In genomic region chr9:70390922-70391321, GRCh38 we compare ENCODE assay signal across 10 cellular contexts. TPM values are rescaled to one million over a fixed set of nuclear protein-coding genes. Genes with fewer than 3 reads are reported as not detected.
DNase-seq lines count a peak whose midpoint lies in the region; ATAC-seq, FAIRE-seq and TF ChIP-seq lines count a peak whose summit lies in the region.
"Had no signal": no experiment of that assay in that cellular context is flagged by ENCODE, and none has a peak within 500 bp of the region (broad histone marks: within the 10 kb centered on the region; RNA-seq: fewer than 3 reads in every experiment).

No MANE protein-coding gene starts in this region.

- TF ChIP-seq CTCF in right atrium auricular region (IDR thresholded peaks at IDR 0.05), result no peak
- no peak for TF ChIP-seq CTCF in K562 (IDR thresholded peaks at IDR 0.05 in 2 of 3, conservative IDR thresholded peaks at IDR 0.05 in 1 of 3; ENCODE audit: insufficient read depth in 2 of 3, low read depth in 1 of 3, low read length in 3 of 3)
- no peak for TF ChIP-seq CTCF in natural killer cell (IDR thresholded peaks at IDR 0.05)
- no peak for TF ChIP-seq CTCF in GM13977 (IDR thresholded peaks at IDR 0.05; ENCODE audit: extremely low read depth, insufficient read depth, missing control alignments)

- no peak overlapping the region for H2AFZ ChIP-seq in K562 (ENCODE audit: low read depth, low read length)

- intact Hi-C loops in Right ventricle myocardium inferior (cut with DNase I), result loop anchor here (5.0 kb wide), 2 partner anchors 34 to 211 kb away; no protein-coding TSS in a partner anchor
- intact Hi-C loops in K562 (cut with micrococcal nuclease), result no loop called here
- intact Hi-C loops in natural killer cell (cut with micrococcal nuclease), result loop anchor here (5.0 kb wide), 1 partner anchor 39 kb away; no protein-coding TSS in a partner anchor

- no peak for TF ChIP-seq RAD21 in K562 (CRISPR knock-in tag; conservative IDR thresholded peaks at IDR 0.05 in 1 of 2, IDR thresholded peaks at IDR 0.05 in 1 of 2)

- H3K27me3 ChIP-seq in right atrium auricular region (no peaks in the 10 kb centered on the region), K562 (ENCODE audit: control insufficient read depth in 2 of 2, insufficient read depth in 2 of 2, low read length in 2 of 2) (no peaks in the 10 kb centered on the region)

- POLR2A ChIA-PET in K562 (lab: Yijun Ruan, JAX), result interaction anchor here (0.6 to 2.2 kb wide), 3 partner anchors 8 to 17 kb away, joined by 3 to 8 read pairs (median 4); no protein-coding TSS in a partner anchor

- H3K9me3 Mint-ChIP-seq in natural killer cell, result no peaks in the 10 kb centered on the region

- H3K9ac ChIP-seq in K562 (ENCODE audit: insufficient read depth in 1 of 2, low read depth in 2 of 2, low read length in 2 of 2), result no peak overlapping the region

- H3K36me3 ChIP-seq in right atrium auricular region, result peaks cover 19% of the 10 kb centered on the region
- peaks cover 15% of the 10 kb centered on the region; the same call in 1 of the 3 replicates for H3K36me3 ChIP-seq in K562 (ENCODE audit: control insufficient read depth, insufficient read depth, low read length)

- no peaks in the 10 kb centered on the region for H3K9me1 ChIP-seq in K562 (ENCODE audit: control insufficient read depth, insufficient read depth, low read length)

- peaks cover 77 to 82% of the 10 kb centered on the region in 2 donors for H3K4me1 Mint-ChIP-seq in natural killer cell

- H3K36me3 Mint-ChIP-seq in natural killer cell, result peaks cover 7% of the 10 kb centered on the region

- H3K4me1 ChIP-seq in right atrium auricular region, result peaks cover 0 to 92% of the 10 kb centered on the region in 2 donors
- no peaks in the 10 kb centered on the region; a peak in 1 of 5 replicates for H3K4me1 ChIP-seq in K562 (replicated peaks in 1 of 2; ENCODE audit: control insufficient read depth in 2 of 2, insufficient read depth in 2 of 2, low read length in 2 of 2)

- CTCF ChIA-PET in K562 (lab: Yijun Ruan, JAX; ENCODE audit: low intra/inter-chr PET ratio), result no interaction called here

- DNase-seq in right atrium auricular region (ENCODE audit: low spot score) (peak; percentile 48), Right ventricle myocardium inferior (ENCODE audit: missing footprints) (no peak), K562 (ENCODE audit: extremely low read depth in 1 of 4, low spot score in 3 of 4) (no peak), natural killer cell (no peak), GM13977 (ENCODE audit: low spot score) (no peak), urothelium cell line (ENCODE audit: low spot score) (no peak), germinal center (ENCODE audit: low spot score) (no peak), kidney tubule cell (ENCODE audit: low spot score) (no peak)
- DNase-seq: PC-3; stimulated activated CD4-positive, alpha-beta T cell treated with anti-CD3 and anti-CD28 coated beads, Interleukin-2, amount 100 ng/mL, for 24 hours had no signal

- FAIRE-seq in K562 (lab: Jason Lieb, UNC), result no peak
- no peak for FAIRE-seq in urothelium cell line (lab: Jason Lieb, UNC)

- peak overlapping the region; percentile 74 to 84 for H3K27ac Mint-ChIP-seq in natural killer cell

- WGBS in K562 (ENCODE audit: insufficient coverage, low coverage, missing lambda C conversion rate), result 71% methylated on average over 2 of the region's 2 CpGs

- H3K27ac ChIP-seq in right atrium auricular region, result peak overlapping the region; percentile 54 to 56
- no peak overlapping the region for H3K27ac ChIP-seq in K562 (ENCODE audit: extremely low read depth, low read depth, low read length)

- no peak for TF ChIP-seq EP300 in K562 (IDR thresholded peaks at IDR 0.05; ENCODE audit: low read length)

- H3K79me2 ChIP-seq in K562 (ENCODE audit: control insufficient read depth, insufficient read depth, low read length), result peaks cover 70% of the 10 kb centered on the region

- in situ Hi-C loops in K562 (cut with MboI), result no loop called here
- in situ Hi-C loops in GM13977 (cut with MboI; ENCODE audit: low pct_unique_long_range_greater_than_20kb, low sequenced_read_pairs, unreplicated experiment), result no loop called here

- peak overlapping the region; percentile 49 for H3K4me3 Mint-ChIP-seq in natural killer cell

- H3K4me2 ChIP-seq in K562 (ENCODE audit: insufficient read depth, low read length), result no peak overlapping the region

- no peaks in the 10 kb centered on the region for H3K27me3 Mint-ChIP-seq in natural killer cell (ENCODE audit: low read depth in 2 of 2)

- no peak for TF ChIP-seq POLR2A in K562 (conservative IDR thresholded peaks at IDR 0.05)

- BruUV-seq in K562 (replicated peaks; lab: Mats Ljungman, UMichigan), result no TSS peak

- peaks cover 26% of the 10 kb centered on the region for H4K20me1 ChIP-seq in K562 (replicated peaks; ENCODE audit: control insufficient read depth, insufficient read depth, low read length)

- H3K9me3 ChIP-seq in right atrium auricular region, result no peaks in the 10 kb centered on the region
- H3K9me3 ChIP-seq in K562 (replicated peaks; ENCODE audit: control insufficient read depth, insufficient read depth, low read depth, low read length), result no peaks in the 10 kb centered on the region

- H3K4me3 ChIP-seq in right atrium auricular region, result no peak overlapping the region
- H3K4me3 ChIP-seq in K562, result no peak overlapping the region

- ATAC-seq in Right ventricle myocardium inferior (no peak), K562 (no peak; the same call in 2 of the 3 replicates), natural killer cell (no peak)
- ATAC-seq: PC-3 had no signal

TF ChIP-seq in K562, 482 proteins besides CTCF, POLR2A, EP300 and RAD21:
- TF ChIP-seq NFIC (IDR thresholded peaks at IDR 0.05), result peak; percentile 39
- TF ChIP-seq PRDM10 (IDR thresholded peaks at IDR 0.05; ENCODE audit: partially characterized antibody), result no peak

RNA-seq across cellular contexts. Expression of gene KLF9, which starts 23.5 kb away (rescaled TPM):
- total RNA-seq in right atrium auricular region, result 10 to 100 TPM; 74.1 to 76.7 TPM
- 52.6 TPM for total RNA-seq in Right ventricle myocardium inferior
- 3.9 and 5.8 TPM in 2 replicates for total RNA-seq in K562 (2011; cell fraction: chromatin; rRNA removed; ENCODE audit: low replicate concordance)
- 4.7 and 6.2 TPM in 2 replicates for total RNA-seq in K562 (2011; cell fraction: nucleolus; rRNA removed)
- 5.8 and 8.8 TPM in 2 replicates for total RNA-seq in K562 (2011; cell fraction: nucleoplasm; rRNA removed)
- total RNA-seq in K562 (2014; rRNA removed), result 8.5 and 9.7 TPM in 2 replicates
- total RNA-seq in K562 (2014; rRNA removed; fragmentation: Illumina TruSeq; extraction: Trizol), result 7.3 and 8.8 TPM in 2 replicates
- 4.7 and 4.8 TPM in 2 replicates for total RNA-seq in K562 (2015; rRNA removed; fragmentation: Illumina TruSeq; extraction: Trizol)
- total RNA-seq in K562 (2021), result 9.8 and 11.9 TPM in 2 replicates
- polyA plus RNA-seq in K562 (2011; rRNA removed), result 6.2 and 6.9 TPM in 2 replicates
- 3.8 and 3.9 TPM in 2 replicates for polyA plus RNA-seq in K562 (2011; cell fraction: cytosol; rRNA removed)
- 2.6 and 2.7 TPM in 2 replicates for polyA plus RNA-seq in K562 (2011; cell fraction: nucleus; rRNA removed)
- polyA plus RNA-seq in K562 (2012), result 5.6 and 7.2 TPM in 2 replicates
- polyA plus RNA-seq in K562 (2014; fragmentation: Illumina TruSeq; extraction: Trizol), result 9.6 and 10.1 TPM in 2 replicates
- 1 to 10 TPM; 3.3 to 4.8 TPM for polyA plus RNA-seq in K562 (2014; fragmentation: Nextera tagmentation; extraction: Ambion mirVana)
- 6.5 and 6.9 TPM in 2 replicates for polyA plus RNA-seq in K562 (2014; rRNA removed)
- polyA minus RNA-seq in K562 (2011; rRNA and poly(A)+ RNA removed), result 6.8 and 8.0 TPM in 2 replicates
- 4.5 and 5.0 TPM in 2 replicates for polyA minus RNA-seq in K562 (2011; cell fraction: cytosol; rRNA and poly(A)+ RNA removed)
- polyA minus RNA-seq in K562 (2011; cell fraction: nucleus; rRNA and poly(A)+ RNA removed), result 3.4 and 4.4 TPM in 2 replicates
- total RNA-seq in natural killer cell, result 10 to 100 TPM; 47.7 to 79.3 (median 51.2) TPM
